Comparison of ENCODE assay signal across 1 cellular context in genomic region chr1:109619655-109620395, GRCh38.
A peak's percentile ranks its signal among the peaks of the same experiment; 100 is the strongest.
TF ChIP-seq lines count a peak whose summit lies in the region.

Gene AMPD2, plus strand, starts transcription at chr1:109619837. Its CDS starts 1,339 bp downstream, at chr1:109621176.

TF ChIP-seq in HepG2, 621 proteins besides CTCF, POLR2A, EP300 and RAD21 (continued from another document and continues in another):
- no peak for TF ChIP-seq ZNF18 (CRISPR knock-in tag; IDR thresholded peaks at IDR 0.05; ENCODE audit: insufficient replicate concordance)
- TF ChIP-seq, protein P1, sequence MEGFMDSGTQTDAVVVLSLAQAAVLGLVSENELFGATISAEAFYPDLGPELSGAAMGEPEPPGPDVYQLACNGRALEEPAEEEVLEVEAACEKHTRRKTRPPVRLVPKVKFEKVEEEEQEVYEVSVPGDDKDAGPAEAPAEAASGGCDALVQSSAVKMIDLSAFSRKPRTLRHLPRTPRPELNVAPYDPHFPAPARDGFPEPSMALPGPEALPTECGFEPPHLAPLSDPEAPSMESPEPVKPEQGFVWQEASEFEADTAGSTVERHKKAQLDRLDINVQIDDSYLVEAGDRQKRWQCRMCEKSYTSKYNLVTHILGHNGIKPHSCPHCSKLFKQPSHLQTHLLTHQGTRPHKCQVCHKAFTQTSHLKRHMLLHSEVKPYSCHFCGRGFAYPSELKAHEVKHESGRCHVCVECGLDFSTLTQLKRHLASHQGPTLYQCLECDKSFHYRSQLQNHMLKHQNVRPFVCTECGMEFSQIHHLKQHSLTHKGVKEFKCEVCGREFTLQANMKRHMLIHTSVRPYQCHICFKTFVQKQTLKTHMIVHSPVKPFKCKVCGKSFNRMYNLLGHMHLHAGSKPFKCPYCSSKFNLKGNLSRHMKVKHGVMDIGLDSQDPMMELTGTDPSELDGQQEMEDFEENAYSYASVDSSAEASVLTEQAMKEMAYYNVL (CRISPR knock-in tag; IDR thresholded peaks at IDR 0.05; ENCODE audit: borderline replicate concordance): peak; percentile 49; the same call in 1 of the 2 replicates
- TF ChIP-seq, protein P2, sequence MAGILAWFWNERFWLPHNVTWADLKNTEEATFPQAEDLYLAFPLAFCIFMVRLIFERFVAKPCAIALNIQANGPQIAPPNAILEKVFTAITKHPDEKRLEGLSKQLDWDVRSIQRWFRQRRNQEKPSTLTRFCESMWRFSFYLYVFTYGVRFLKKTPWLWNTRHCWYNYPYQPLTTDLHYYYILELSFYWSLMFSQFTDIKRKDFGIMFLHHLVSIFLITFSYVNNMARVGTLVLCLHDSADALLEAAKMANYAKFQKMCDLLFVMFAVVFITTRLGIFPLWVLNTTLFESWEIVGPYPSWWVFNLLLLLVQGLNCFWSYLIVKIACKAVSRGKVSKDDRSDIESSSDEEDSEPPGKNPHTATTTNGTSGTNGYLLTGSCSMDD (CRISPR knock-in tag; IDR thresholded peaks at IDR 0.05): no peak
- no peak for TF ChIP-seq GABPA (IDR thresholded peaks at IDR 0.05; ENCODE audit: low read depth, low read length)
- peak; percentile 62 for TF ChIP-seq GABPA (CRISPR knock-in tag; IDR thresholded peaks at IDR 0.05; ENCODE audit: low read depth)
- no peak for TF ChIP-seq SNAI1 (CRISPR knock-in tag; IDR thresholded peaks at IDR 0.05; ENCODE audit: borderline replicate concordance)
- peak; percentile 46; the same call in 1 of the 2 replicates for TF ChIP-seq POGK (CRISPR knock-in tag; conservative IDR thresholded peaks at IDR 0.05)
- TF ChIP-seq HOXA7 (CRISPR knock-in tag; IDR thresholded peaks at IDR 0.05): no peak
- peak; percentile 61 for TF ChIP-seq ZFP91 (CRISPR knock-in tag; IDR thresholded peaks at IDR 0.05; ENCODE audit: borderline replicate concordance)
- 0 out of 2 replicates have a peak, but pooled peaks have one; percentile 40 for TF ChIP-seq ZNF224 (CRISPR knock-in tag; IDR thresholded peaks at IDR 0.05)
- TF ChIP-seq TAF15 (IDR thresholded peaks at IDR 0.05; ENCODE audit: low read depth, low read length, poor library complexity, severe bottlenecking): peak; percentile 17
- peak; percentile 81 for TF ChIP-seq ZNF407 (CRISPR knock-in tag; IDR thresholded peaks at IDR 0.05; ENCODE audit: not compliant biosample characterization)
- TF ChIP-seq, protein P3, sequence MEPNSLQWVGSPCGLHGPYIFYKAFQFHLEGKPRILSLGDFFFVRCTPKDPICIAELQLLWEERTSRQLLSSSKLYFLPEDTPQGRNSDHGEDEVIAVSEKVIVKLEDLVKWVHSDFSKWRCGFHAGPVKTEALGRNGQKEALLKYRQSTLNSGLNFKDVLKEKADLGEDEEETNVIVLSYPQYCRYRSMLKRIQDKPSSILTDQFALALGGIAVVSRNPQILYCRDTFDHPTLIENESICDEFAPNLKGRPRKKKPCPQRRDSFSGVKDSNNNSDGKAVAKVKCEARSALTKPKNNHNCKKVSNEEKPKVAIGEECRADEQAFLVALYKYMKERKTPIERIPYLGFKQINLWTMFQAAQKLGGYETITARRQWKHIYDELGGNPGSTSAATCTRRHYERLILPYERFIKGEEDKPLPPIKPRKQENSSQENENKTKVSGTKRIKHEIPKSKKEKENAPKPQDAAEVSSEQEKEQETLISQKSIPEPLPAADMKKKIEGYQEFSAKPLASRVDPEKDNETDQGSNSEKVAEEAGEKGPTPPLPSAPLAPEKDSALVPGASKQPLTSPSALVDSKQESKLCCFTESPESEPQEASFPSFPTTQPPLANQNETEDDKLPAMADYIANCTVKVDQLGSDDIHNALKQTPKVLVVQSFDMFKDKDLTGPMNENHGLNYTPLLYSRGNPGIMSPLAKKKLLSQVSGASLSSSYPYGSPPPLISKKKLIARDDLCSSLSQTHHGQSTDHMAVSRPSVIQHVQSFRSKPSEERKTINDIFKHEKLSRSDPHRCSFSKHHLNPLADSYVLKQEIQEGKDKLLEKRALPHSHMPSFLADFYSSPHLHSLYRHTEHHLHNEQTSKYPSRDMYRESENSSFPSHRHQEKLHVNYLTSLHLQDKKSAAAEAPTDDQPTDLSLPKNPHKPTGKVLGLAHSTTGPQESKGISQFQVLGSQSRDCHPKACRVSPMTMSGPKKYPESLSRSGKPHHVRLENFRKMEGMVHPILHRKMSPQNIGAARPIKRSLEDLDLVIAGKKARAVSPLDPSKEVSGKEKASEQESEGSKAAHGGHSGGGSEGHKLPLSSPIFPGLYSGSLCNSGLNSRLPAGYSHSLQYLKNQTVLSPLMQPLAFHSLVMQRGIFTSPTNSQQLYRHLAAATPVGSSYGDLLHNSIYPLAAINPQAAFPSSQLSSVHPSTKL (CRISPR knock-in tag; IDR thresholded peaks at IDR 0.05): peak; percentile 67
- peak; percentile 82; the same call in 1 of the 2 replicates for TF ChIP-seq HDAC1 (CRISPR knock-in tag; IDR thresholded peaks at IDR 0.05)
- TF ChIP-seq GLMP (CRISPR knock-in tag; IDR thresholded peaks at IDR 0.05; ENCODE audit: borderline replicate concordance): peak; percentile 51; the same call in 1 of the 2 replicates
- TF ChIP-seq ADNP (CRISPR knock-in tag; IDR thresholded peaks at IDR 0.05): no peak
- TF ChIP-seq HDAC2 (CRISPR knock-in tag; IDR thresholded peaks at IDR 0.05): peak; percentile 54; the same call in 1 of the 2 replicates
- TF ChIP-seq ZBTB26 (CRISPR knock-in tag; IDR thresholded peaks at IDR 0.05; ENCODE audit: borderline replicate concordance): peak; percentile 37; the same call in 1 of the 2 replicates
- peak; percentile 79 for TF ChIP-seq TAF1 (CRISPR knock-in tag; IDR thresholded peaks at IDR 0.05)
- no peak for TF ChIP-seq ZNF7 (CRISPR knock-in tag; IDR thresholded peaks at IDR 0.05)
- TF ChIP-seq, protein P4, sequence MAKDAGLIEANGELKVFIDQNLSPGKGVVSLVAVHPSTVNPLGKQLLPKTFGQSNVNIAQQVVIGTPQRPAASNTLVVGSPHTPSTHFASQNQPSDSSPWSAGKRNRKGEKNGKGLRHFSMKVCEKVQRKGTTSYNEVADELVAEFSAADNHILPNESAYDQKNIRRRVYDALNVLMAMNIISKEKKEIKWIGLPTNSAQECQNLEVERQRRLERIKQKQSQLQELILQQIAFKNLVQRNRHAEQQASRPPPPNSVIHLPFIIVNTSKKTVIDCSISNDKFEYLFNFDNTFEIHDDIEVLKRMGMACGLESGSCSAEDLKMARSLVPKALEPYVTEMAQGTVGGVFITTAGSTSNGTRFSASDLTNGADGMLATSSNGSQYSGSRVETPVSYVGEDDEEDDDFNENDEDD (CRISPR knock-in tag; IDR thresholded peaks at IDR 0.05; ENCODE audit: borderline replicate concordance): peak; percentile 37; the same call in 1 of the 2 replicates
- TF ChIP-seq NR2C2 (CRISPR knock-in tag; IDR thresholded peaks at IDR 0.05; ENCODE audit: borderline replicate concordance): peak; percentile 2; the same call in 1 of the 2 replicates
- 0 out of 2 replicates have a peak, but pooled peaks have one; percentile 61 for TF ChIP-seq NRL (CRISPR knock-in tag; IDR thresholded peaks at IDR 0.05; ENCODE audit: borderline replicate concordance)
- TF ChIP-seq MED8 (CRISPR knock-in tag; IDR thresholded peaks at IDR 0.05; ENCODE audit: insufficient replicate concordance): peak; percentile 76
- peak; percentile 72; the same call in 1 of the 2 replicates for TF ChIP-seq ZFX (CRISPR knock-in tag; IDR thresholded peaks at IDR 0.05; ENCODE audit: low read depth)
- TF ChIP-seq PHF8 (CRISPR knock-in tag; IDR thresholded peaks at IDR 0.05): peak; percentile 68; the same call in 1 of the 2 replicates
- peak; percentile 28; the same call in 1 of the 2 replicates for TF ChIP-seq ZNF558 (CRISPR knock-in tag; IDR thresholded peaks at IDR 0.05; ENCODE audit: borderline replicate concordance)
